Comparison of ENCODE assay signal across 21 cellular contexts in genomic region chrY:12749293-12749692, GRCh38. TPM values are rescaled to one million over a fixed set of nuclear protein-coding genes. Genes with fewer than 3 reads are reported as not detected.
"Had no signal": no experiment of that assay in that cellular context is flagged by ENCODE, and none has a peak within 500 bp of the region (broad histone marks: within the 10 kb centered on the region; RNA-seq: fewer than 3 reads in every experiment).

No MANE protein-coding gene starts in this region.

- H3K27ac ChIP-seq: cardiac muscle cell, lower lobe of right lung, spleen, tibial nerve had no signal

- H3K27ac Mint-ChIP-seq: activated naive CD8-positive, alpha-beta T cell treated with anti-CD3 and anti-CD28 coated beads for 36 hours; natural killer cell; stimulated activated naive CD8-positive, alpha-beta T cell treated with anti-CD3 and anti-CD28 coated beads, Interleukin-15, Interleukin-2, amounts not matched to agents 100 ng/mL and 50 ng/mL, for 24 hours; T-helper 17 cell had no signal

- H3K36me3 Mint-ChIP-seq: natural killer cell had no signal

- H3K27me3 ChIP-seq: cardiac muscle cell, spleen, tibial nerve had no signal

- DNase-seq: activated CD4-positive, alpha-beta T cell treated with anti-CD3 and anti-CD28 coated beads for 4 hours; activated CD4-positive, alpha-beta T cell treated with anti-CD3 and anti-CD28 coated beads, Interleukin-2, amount 50 U/mL, for 48 hours; activated CD4-positive, CD25-positive, alpha-beta regulatory T cell; activated CD8-positive, alpha-beta memory T cell treated with anti-CD3 and anti-CD28 coated beads, Interleukin-2, amount 50 U/mL, for 48 hours; activated naive CD4-positive, alpha-beta T cell treated with Interleukin-2 at 50 U/mL for 16 hours; activated naive CD8-positive, alpha-beta T cell treated with anti-CD3 and anti-CD28 coated beads for 36 hours; activated T-cell treated with anti-CD3 and anti-CD28 coated beads, Interleukin-2, amount 50 U/mL, for 4 hours; effector CD4-positive, alpha-beta T cell; kidney; lower lobe of right lung; natural killer cell; retina; spleen; stimulated activated CD4-positive, alpha-beta T cell treated with anti-CD3 and anti-CD28 coated beads, Interleukin-4, amount 100 ng/mL, for 1 hour; T-helper 17 cell had no signal

- H3K9me3 ChIP-seq: lower lobe of right lung, spleen, tibial nerve had no signal

- H3K9me3 Mint-ChIP-seq: activated T-cell treated with anti-CD3 and anti-CD28 coated beads, Interleukin-2, amount 50 U/mL, for 4 hours; natural killer cell; stimulated activated naive CD8-positive, alpha-beta T cell treated with anti-CD3 and anti-CD28 coated beads, Interleukin-15, Interleukin-2, amounts not matched to agents 100 ng/mL and 50 ng/mL, for 24 hours had no signal

- ATAC-seq: activated T-cell treated with anti-CD3 and anti-CD28 coated beads, Interleukin-2, amount 50 U/mL, for 4 hours; left lobe of liver; lower lobe of right lung; natural killer cell; T-helper 17 cell had no signal

- H3K4me3 Mint-ChIP-seq: activated naive CD8-positive, alpha-beta T cell treated with anti-CD3 and anti-CD28 coated beads for 36 hours; activated T-cell treated with anti-CD3 and anti-CD28 coated beads, Interleukin-2, amount 50 U/mL, for 4 hours; natural killer cell; stimulated activated naive CD8-positive, alpha-beta T cell treated with anti-CD3 and anti-CD28 coated beads, Interleukin-15, Interleukin-2, amounts not matched to agents 100 ng/mL and 50 ng/mL, for 24 hours; T-helper 17 cell had no signal

- H3K4me3 ChIP-seq: cardiac muscle cell, lower lobe of right lung, spleen, tibial nerve had no signal

- H3K4me1 Mint-ChIP-seq: activated naive CD8-positive, alpha-beta T cell treated with anti-CD3 and anti-CD28 coated beads for 36 hours had no signal

- H3K4me1 ChIP-seq: lower lobe of right lung, spleen, tibial nerve had no signal

- H3K27me3 Mint-ChIP-seq: activated naive CD8-positive, alpha-beta T cell treated with anti-CD3 and anti-CD28 coated beads for 36 hours; stimulated activated naive CD8-positive, alpha-beta T cell treated with anti-CD3 and anti-CD28 coated beads, Interleukin-15, Interleukin-2, amounts not matched to agents 100 ng/mL and 50 ng/mL, for 24 hours; T-helper 17 cell had no signal

- H3K36me3 ChIP-seq: cardiac muscle cell, lower lobe of right lung had no signal

RNA-seq across cellular contexts. Expression of gene USP9Y, which starts 48.3 kb away (rescaled TPM):
- total RNA-seq: cardiac muscle cell, kidney, mesenteric fat pad, posterior vena cava had no signal
- polyA plus RNA-seq: cardiac muscle cell had no signal
